16 cellular contexts compared by ENCODE assay signal in the genomic region with DNA sequence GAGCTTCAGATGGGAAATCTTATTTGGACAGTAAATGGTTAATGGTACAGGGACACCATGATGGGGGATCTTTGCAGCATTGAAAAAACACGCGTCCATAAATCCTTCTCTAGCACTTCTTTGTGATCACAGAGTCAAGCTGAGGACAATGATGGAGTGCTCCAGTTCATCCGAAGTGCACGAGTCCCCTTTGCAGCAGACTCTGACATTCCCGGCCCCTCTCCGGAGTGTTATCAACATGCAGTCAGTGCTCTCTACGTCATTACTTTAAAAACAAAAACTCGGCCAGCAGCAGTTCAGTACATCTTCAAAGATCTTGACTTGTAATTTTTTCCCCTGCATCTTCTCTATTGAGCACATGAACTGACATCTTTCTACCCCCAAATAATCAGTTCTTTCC.
A peak's percentile ranks its signal among the peaks of the same experiment; 100 is the strongest.
DNase-seq lines count a peak whose midpoint lies in the region; ATAC-seq, FAIRE-seq and TF ChIP-seq lines count a peak whose summit lies in the region.
"Had no signal": no experiment of that assay in that cellular context is flagged by ENCODE, and none has a peak within 500 bp of the region (broad histone marks: within the 10 kb centered on the region; RNA-seq: fewer than 3 reads in every experiment).

No MANE protein-coding gene starts in this region.

- H3K4me2 ChIP-seq in A549 (no peak overlapping the region), mammary epithelial cell (ENCODE audit: insufficient read depth, low read depth, low read length) (no peak overlapping the region)

- H3K9me3 Mint-ChIP-seq in nephron progenitor cell = no peaks in the 10 kb centered on the region

- intact Hi-C loops in Right ventricle myocardium superior (cut with DNase I) = no loop called here
- intact Hi-C loops in mammary epithelial cell (cut with micrococcal nuclease) = no loop called here

- TF ChIP-seq POLR2A in A549 (IDR thresholded peaks at IDR 0.05; ENCODE audit: low read length) = no peak

- H3K36me3 Mint-ChIP-seq in nephron progenitor cell (ENCODE audit: low read depth) = peaks cover 11% of the 10 kb centered on the region

- H3K79me2 ChIP-seq in mammary epithelial cell (ENCODE audit: insufficient read depth, low read length) = peaks cover 3% of the 10 kb centered on the region

- no peaks in the 10 kb centered on the region for H3K9me3 ChIP-seq in A549
- H3K9me3 ChIP-seq in mammary epithelial cell (replicated peaks; ENCODE audit: insufficient read depth, low read length) = no peaks in the 10 kb centered on the region
- H3K9me3 ChIP-seq: lower lobe of right lung had no signal

- ATAC-seq in A549 (no peak), Right ventricle myocardium superior (ENCODE audit: poor library complexity) (peak; percentile 66), GM21360 (IDR thresholded peaks at IDR 0.05; ENCODE audit: unreplicated experiment) (no peak), HG03457 (IDR thresholded peaks at IDR 0.05; ENCODE audit: unreplicated experiment) (no peak), HG03108 (IDR thresholded peaks at IDR 0.05; ENCODE audit: unreplicated experiment) (no peak)
- ATAC-seq: lower lobe of right lung had no signal

- POLR2A ChIA-PET in A549 (lab: Yijun Ruan, JAX) = no interaction called here

- TF ChIP-seq RAD21 in A549 (conservative IDR thresholded peaks at IDR 0.05 in 1 of 2, IDR thresholded peaks at IDR 0.05 in 1 of 2) = no peak

- CTCF ChIA-PET in A549 (lab: Yijun Ruan, JAX) (interaction anchor here (1.0 to 2.3 kb wide), 2 partner anchors 40 to 270 kb away, joined by 4 to 9 read pairs; no protein-coding TSS in a partner anchor), mammary epithelial cell (lab: Charles Lee; ENCODE audit: low non-redundant PET) (no interaction called here)

- H4K20me1 ChIP-seq in mammary epithelial cell (ENCODE audit: insufficient read depth, low read length) = no peaks in the 10 kb centered on the region

- H2AFZ ChIP-seq in mammary epithelial cell (ENCODE audit: low read depth, low read length) = no peak overlapping the region

- DNase-seq in A549 (ENCODE audit: low read depth in 1 of 2, low spot score in 1 of 2) (no peak), astrocyte of the spinal cord (ENCODE audit: low read depth, low spot score) (peak; percentile 76), Right ventricle myocardium superior (no peak), nephron progenitor cell (peak; percentile 54), mammary epithelial cell (no peak)
- DNase-seq: activated effector memory CD4-positive, alpha-beta T cell treated with Interleukin-2 at 50 U/mL for 16 hours; C1 segment of cervical spinal cord; lower lobe of right lung; NCI-H1417 treated with DMSO at 0.1 percent for 48 hours; NCI-H2171; NCI-H774; stimulated activated CD4-positive, alpha-beta T cell treated with anti-CD3 and anti-CD28 coated beads, Interleukin-12 subunit alpha, Interleukin-12 subunit beta, amount 100 ng/mL, for 4 hours had no signal

- BruUV-seq in mammary epithelial cell (replicated peaks; lab: Mats Ljungman, UMichigan) = no TSS peak

- H3K4me1 ChIP-seq in A549 (peaks cover 40% of the 10 kb centered on the region), mammary epithelial cell (ENCODE audit: insufficient read depth, low read length) (peaks cover 31% of the 10 kb centered on the region)
- H3K4me1 ChIP-seq: lower lobe of right lung had no signal

- in situ Hi-C loops in astrocyte of the spinal cord (cut with HindIII; ENCODE audit: low sequenced_read_pairs) = no loop called here
- in situ Hi-C loops in mammary epithelial cell (cut with MboI; ENCODE audit: low sequenced_read_pairs in 2 of 2) = no loop called here

- peak overlapping the region; percentile 62 for H3K4me3 Mint-ChIP-seq in nephron progenitor cell

- no peak for TF ChIP-seq EP300 in A549 (IDR thresholded peaks at IDR 0.05)

- dilution Hi-C loops in mammary epithelial cell (cut with HindIII; ENCODE audit: low sequenced_read_pairs) = no loop called here

- no peak for TF ChIP-seq CTCF in A549 (IDR thresholded peaks at IDR 0.05)
- TF ChIP-seq CTCF in astrocyte of the spinal cord (IDR thresholded peaks at IDR 0.05; ENCODE audit: low read depth, low read length) = no peak
- TF ChIP-seq CTCF in nephron progenitor cell (IDR thresholded peaks at IDR 0.05) = no peak
- TF ChIP-seq CTCF in mammary epithelial cell (conservative IDR thresholded peaks at IDR 0.05 in 1 of 2, IDR thresholded peaks at IDR 0.05 in 1 of 2; ENCODE audit: extremely low read depth in 1 of 2, insufficient read depth in 1 of 2, low read depth in 1 of 2, low read length in 2 of 2) = no peak

- FAIRE-seq in A549 (lab: Jason Lieb, UNC) = no peak
- FAIRE-seq: colon had no signal

- peaks cover 3% of the 10 kb centered on the region for H3K36me3 ChIP-seq in mammary epithelial cell (ENCODE audit: insufficient read depth, low read length)
- H3K36me3 ChIP-seq: lower lobe of right lung had no signal

- H3K4me3 ChIP-seq in A549 (no peak overlapping the region), astrocyte of the spinal cord (ENCODE audit: low read depth, low read length) (no peak overlapping the region), mammary epithelial cell (replicated peaks in 1 of 3; ENCODE audit: insufficient read depth in 1 of 3, low read depth in 2 of 3, low read length in 3 of 3) (no peak overlapping the region)
- H3K4me3 ChIP-seq: lower lobe of right lung had no signal

- H3K27ac ChIP-seq in A549 (peak overlapping the region; percentile 26 to 47; a peak in 2 of 6 replicates), mammary epithelial cell (ENCODE audit: insufficient read depth, low read depth, low read length) (no peak overlapping the region)
- H3K27ac ChIP-seq: lower lobe of right lung had no signal

- peak overlapping the region; percentile 93 for H3K27ac Mint-ChIP-seq in nephron progenitor cell

- peaks cover 81% of the 10 kb centered on the region for H3K4me1 Mint-ChIP-seq in nephron progenitor cell

- no peaks in the 10 kb centered on the region for H3K27me3 ChIP-seq in mammary epithelial cell (ENCODE audit: insufficient read depth, low read length)

- H3K27me3 Mint-ChIP-seq in nephron progenitor cell (ENCODE audit: low read depth, poor library complexity) = no peaks in the 10 kb centered on the region

- 74% methylated on average over 8 of the region's 8 CpGs for WGBS in A549 (ENCODE audit: missing lambda C conversion rate)
- 93% methylated on average over 8 of the region's 8 CpGs for WGBS in mammary epithelial cell (ENCODE audit: low coverage, missing lambda C conversion rate)

- no peak overlapping the region for H3K9ac ChIP-seq in mammary epithelial cell (ENCODE audit: insufficient read depth, low read length)

TF ChIP-seq in A549, 52 proteins besides CTCF, POLR2A, EP300 and RAD21:
- TF ChIP-seq, protein P1, sequence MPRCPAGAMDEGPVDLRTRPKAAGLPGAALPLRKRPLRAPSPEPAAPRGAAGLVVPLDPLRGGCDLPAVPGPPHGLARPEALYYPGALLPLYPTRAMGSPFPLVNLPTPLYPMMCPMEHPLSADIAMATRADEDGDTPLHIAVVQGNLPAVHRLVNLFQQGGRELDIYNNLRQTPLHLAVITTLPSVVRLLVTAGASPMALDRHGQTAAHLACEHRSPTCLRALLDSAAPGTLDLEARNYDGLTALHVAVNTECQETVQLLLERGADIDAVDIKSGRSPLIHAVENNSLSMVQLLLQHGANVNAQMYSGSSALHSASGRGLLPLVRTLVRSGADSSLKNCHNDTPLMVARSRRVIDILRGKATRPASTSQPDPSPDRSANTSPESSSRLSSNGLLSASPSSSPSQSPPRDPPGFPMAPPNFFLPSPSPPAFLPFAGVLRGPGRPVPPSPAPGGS (IDR thresholded peaks at IDR 0.05) = no peak
- TF ChIP-seq MAFK (IDR thresholded peaks at IDR 0.05; ENCODE audit: partially characterized antibody) (no peak), FOSB (CRISPR knock-in tag; IDR thresholded peaks at IDR 0.05) (no peak), NR3C1 (IDR thresholded peaks at IDR 0.05) (no peak)
- TF ChIP-seq, protein P2, sequence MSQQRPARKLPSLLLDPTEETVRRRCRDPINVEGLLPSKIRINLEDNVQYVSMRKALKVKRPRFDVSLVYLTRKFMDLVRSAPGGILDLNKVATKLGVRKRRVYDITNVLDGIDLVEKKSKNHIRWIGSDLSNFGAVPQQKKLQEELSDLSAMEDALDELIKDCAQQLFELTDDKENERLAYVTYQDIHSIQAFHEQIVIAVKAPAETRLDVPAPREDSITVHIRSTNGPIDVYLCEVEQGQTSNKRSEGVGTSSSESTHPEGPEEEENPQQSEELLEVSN (IDR thresholded peaks at IDR 0.05; ENCODE audit: borderline replicate concordance, low read depth) = no peak
TF ChIP-seq in A549: peak in this region for 0.

Comparison
In these comparisons a context has a peak if more than half of its experiments do, and no peak if none do; other contexts are left out.
1. DNase-seq: peak in astrocyte of the spinal cord (single experiment) and nephron progenitor cell (single experiment); none in A549 (0 of 2), Right ventricle myocardium superior (single experiment) and mammary epithelial cell (single experiment).